ENCODE assay signal across 27 cellular contexts in the genomic region with DNA sequence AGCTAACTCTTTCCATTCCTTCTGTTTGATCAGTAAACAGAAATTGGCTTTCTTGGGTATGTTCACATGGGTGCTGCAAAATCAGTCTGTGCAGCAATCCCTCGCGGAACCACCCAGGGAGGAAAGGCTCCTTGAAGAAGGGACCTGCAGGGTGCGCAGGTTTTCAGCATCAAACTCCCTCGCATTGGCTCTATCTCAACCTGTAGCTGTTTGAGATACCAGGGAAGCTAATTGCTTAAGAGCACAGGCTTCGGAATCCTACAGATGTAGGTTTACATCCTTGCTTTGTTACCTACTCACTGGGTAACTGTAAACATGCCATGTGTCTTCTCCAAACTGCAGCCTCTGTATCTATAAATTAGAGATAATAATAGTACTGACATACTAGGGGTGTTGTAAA. TPM values are rescaled to one million over a fixed set of nuclear protein-coding genes. Genes with fewer than 3 reads are reported as not detected.
"Had no signal": no experiment of that assay in that cellular context is flagged by ENCODE, and none has a peak within 500 bp of the region (broad histone marks: within the 10 kb centered on the region; RNA-seq: fewer than 3 reads in every experiment).

No MANE protein-coding gene starts in this region.

- H3K36me3 ChIP-seq: brain microvascular endothelial cell, gastrocnemius medialis, heart left ventricle, WERI-Rb-1 had no signal

- H3K27me3 ChIP-seq: brain microvascular endothelial cell, foreskin keratinocyte, heart left ventricle had no signal

- H3K9me3 ChIP-seq: gastrocnemius medialis, heart left ventricle had no signal

- ATAC-seq: activated CD4-positive, CD25-positive, alpha-beta regulatory T cell treated with anti-CD3 and anti-CD28 coated beads, Interleukin-2, amount 50 U/mL, for 24 hours; activated T-cell treated with anti-CD3 and anti-CD28 coated beads, Interleukin-2, amount 50 U/mL, for 72 hours; esophagus mucosa; foreskin keratinocyte; gastrocnemius medialis; heart left ventricle; T-helper 17 cell had no signal

- H3K4me1 ChIP-seq: foreskin keratinocyte, gastrocnemius medialis had no signal

- DNase-seq: activated B cell treated with CpG ODN at 0.5 μM for 24 hours; activated CD4-positive, alpha-beta T cell treated with anti-CD3 and anti-CD28 coated beads for 48 hours; activated CD4-positive, alpha-beta T cell treated with anti-CD3 and anti-CD28 coated beads, Interleukin-2, amount 50 U/mL, for 1 hour; activated CD4-positive, alpha-beta T cell treated with anti-CD3 and anti-CD28 coated beads, Interleukin-2, amount 50 U/mL, for 48 hours; activated CD8-positive, alpha-beta memory T cell treated with anti-CD3 and anti-CD28 coated beads, Interleukin-2, amount 50 U/mL, for 48 hours; activated gamma-delta T cell; activated naive CD4-positive, alpha-beta T cell; activated naive CD4-positive, alpha-beta T cell treated with anti-CD3 and anti-CD28 coated beads, Interleukin-2, amount 50 U/mL, for 16 hours; activated T-cell treated with anti-CD3 and anti-CD28 coated beads for 4 hours; activated T-cell treated with anti-CD3 and anti-CD28 coated beads, Interleukin-2, amount 50 U/mL, for 24 hours; activated T-cell treated with anti-CD3 and anti-CD28 coated beads, Interleukin-2, amount 50 U/mL, for 72 hours; amniotic stem cell; anterior cingulate cortex; brain microvascular endothelial cell; dorsolateral prefrontal cortex; effector memory CD4-positive, alpha-beta T cell; endodermal cell; foreskin keratinocyte; gastrocnemius medialis; glutamatergic neuron; heart left ventricle; T-helper 17 cell; T1000; WERI-Rb-1 had no signal

- H3K4me3 ChIP-seq: coronary artery, dorsolateral prefrontal cortex, gastrocnemius medialis, heart left ventricle had no signal

- H3K27ac ChIP-seq: brain microvascular endothelial cell, coronary artery, dorsolateral prefrontal cortex, foreskin keratinocyte, gastrocnemius medialis, heart left ventricle, WERI-Rb-1 had no signal

RNA-seq across cellular contexts. Expression of gene LAMA3, which starts 43.2 kb away (rescaled TPM):
- total RNA-seq: activated B cell treated with CpG ODN at 0.5 μM for 24 hours had no signal
